In genomic region chr22:27656970-27657369, GRCh38 we compare ENCODE assay signal across 7 cellular contexts.
"Had no signal": no experiment of that assay in that cellular context is flagged by ENCODE, and none has a peak within 500 bp of the region (broad histone marks: within the 10 kb centered on the region; RNA-seq: fewer than 3 reads in every experiment).

No MANE protein-coding gene starts in this region.

- FAIRE-seq: G401.6, GM12878, GM12891, GM12892, GM18507 had no signal

- H3K4me3 ChIP-seq: GM12878 had no signal

- ATAC-seq: GM12878 had no signal

- DNase-seq: GDM1, GF-D8 had no signal
